16 cellular contexts compared by ENCODE assay signal in the genomic region with DNA sequence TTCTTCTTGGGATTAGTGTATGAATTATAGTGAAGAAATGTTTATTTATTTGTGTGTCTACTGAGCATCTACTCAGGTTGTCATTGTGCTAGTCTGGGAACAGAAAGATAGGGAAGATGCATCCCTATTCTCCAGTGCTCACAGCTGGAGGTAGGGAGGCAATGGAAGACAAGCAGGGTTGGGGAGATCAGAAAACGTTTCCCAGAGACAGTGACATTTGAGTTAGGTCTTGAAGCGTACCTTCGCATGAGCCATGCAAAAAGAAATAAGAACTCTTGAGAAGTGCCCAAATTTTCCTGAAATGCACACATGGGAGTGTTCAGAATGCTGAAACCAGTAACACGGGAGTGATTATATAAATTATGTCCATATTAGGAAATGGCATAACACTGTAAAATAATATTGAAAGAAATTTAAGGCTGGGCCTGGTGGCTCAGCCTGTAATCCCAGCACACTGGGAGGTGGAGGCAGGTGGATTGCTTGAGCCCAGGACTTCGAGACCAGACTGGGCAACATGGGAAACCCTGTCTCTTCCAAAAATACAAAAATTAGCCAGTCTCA. TPM values are rescaled to one million over a fixed set of nuclear protein-coding genes. Genes with fewer than 3 reads are reported as not detected.
A peak's percentile ranks its signal among the peaks of the same experiment; 100 is the strongest.
DNase-seq lines count a peak whose midpoint lies in the region; ATAC-seq and TF ChIP-seq lines count a peak whose summit lies in the region.
"Had no signal": no experiment of that assay in that cellular context is flagged by ENCODE, and none has a peak within 500 bp of the region (broad histone marks: within the 10 kb centered on the region; RNA-seq: fewer than 3 reads in every experiment).

No MANE protein-coding gene starts in this region.

- H3K27ac ChIP-seq in GM23248 = peak overlapping the region; percentile 29; the same call in 1 of the 2 replicates
- peak overlapping the region; percentile 25 for H3K27ac ChIP-seq in neural cell (ENCODE audit: low read length)
- H3K27ac ChIP-seq: 22Rv1, A549, C4-2B, HL-60 had no signal

- H3F3A ChIP-seq in GM23248 (ENCODE audit: insufficient read depth) (peaks cover 42% of the 10 kb centered on the region), neural cell (ENCODE audit: insufficient read depth, low read length, poor library complexity, severe bottlenecking) (no peaks in the 10 kb centered on the region)

- intact Hi-C loops in left ventricle myocardium superior (cut with micrococcal nuclease) = loop anchor here (10.0 kb wide), 2 partner anchors 159 to 209 kb away; no protein-coding TSS in a partner anchor

- no peak overlapping the region for H2AFZ ChIP-seq in GM23248
- no peak overlapping the region for H2AFZ ChIP-seq in neural cell (ENCODE audit: low read depth, low read length)

- H3K4me3 ChIP-seq in GM23248 = no peak overlapping the region
- H3K4me3 ChIP-seq in choroid plexus epithelial cell (ENCODE audit: low read depth, low read length) = no peak overlapping the region
- peak overlapping the region; percentile 46 for H3K4me3 ChIP-seq in neural cell (ENCODE audit: low read length)
- H3K4me3 ChIP-seq: A549, HAP-1 had no signal

- H3K4me2 ChIP-seq in GM23248 (ENCODE audit: unreplicated experiment) = no peak overlapping the region
- peak overlapping the region; percentile 31 for H3K4me2 ChIP-seq in neural cell (ENCODE audit: low read length)
- H3K4me2 ChIP-seq: A549 had no signal

- no peaks in the 10 kb centered on the region for H3K9me3 ChIP-seq in GM23248 (ENCODE audit: low read depth)
- no peaks in the 10 kb centered on the region for H3K9me3 ChIP-seq in neural cell (ENCODE audit: low read length)
- H3K9me3 ChIP-seq: A549, Caco-2, HAP-1 had no signal

- TF ChIP-seq CTCF in choroid plexus epithelial cell (conservative IDR thresholded peaks at IDR 0.05; ENCODE audit: low read depth, low read length) (no peak), neural cell (IDR thresholded peaks at IDR 0.05; ENCODE audit: poor library complexity, severe bottlenecking) (no peak)

- no peak for ATAC-seq in left ventricle myocardium superior
- ATAC-seq: A549 had no signal

- in situ Hi-C loops in GM23248 (cut with MboI) = loop anchor here (10.0 kb wide), 1 partner anchor 209 kb away; no protein-coding TSS in a partner anchor

- H3K36me3 ChIP-seq in GM23248 (ENCODE audit: low read depth) (no peaks in the 10 kb centered on the region), neural cell (ENCODE audit: insufficient read depth, low read length) (no peaks in the 10 kb centered on the region)
- H3K36me3 ChIP-seq: HAP-1 had no signal

- peak; percentile 19; the same call in 1 of the 2 replicates for TF ChIP-seq EP300 in Ishikawa (IDR thresholded peaks at IDR 0.05; ENCODE audit: borderline replicate concordance)
- TF ChIP-seq EP300 in neural cell (conservative IDR thresholded peaks at IDR 0.05; ENCODE audit: poor library complexity, severe bottlenecking) = no peak

- TF ChIP-seq RAD21 in Ishikawa (IDR thresholded peaks at IDR 0.05; ENCODE audit: low read depth) = no peak
- TF ChIP-seq RAD21 in neural cell (conservative IDR thresholded peaks at IDR 0.05) = no peak

- H3K79me2 ChIP-seq in GM23248 (ENCODE audit: insufficient read depth) = no peaks in the 10 kb centered on the region
- no peaks in the 10 kb centered on the region for H3K79me2 ChIP-seq in neural cell (replicated peaks; ENCODE audit: insufficient read depth, low read length)

- peaks cover 27% of the 10 kb centered on the region for H3K4me1 ChIP-seq in GM23248 (ENCODE audit: insufficient read depth)
- H3K4me1 ChIP-seq: A549, Caco-2 had no signal

- DNase-seq in GM23248 (no peak), choroid plexus epithelial cell (ENCODE audit: low read depth) (peak; percentile 33), HK-2 (ENCODE audit: unreplicated experiment) (no peak), putamen (ENCODE audit: low spot score) (no peak), left ventricle myocardium superior (no peak)
- DNase-seq: AML-193; Caco-2; CD4-positive, alpha-beta T cell; HFFc6 had no signal

- H4K20me1 ChIP-seq in GM23248 (ENCODE audit: insufficient read depth) (no peaks in the 10 kb centered on the region), neural cell (ENCODE audit: insufficient read depth) (no peaks in the 10 kb centered on the region)

- H3K9me2 ChIP-seq in GM23248 (ENCODE audit: insufficient read depth) (no peaks in the 10 kb centered on the region), neural cell (ENCODE audit: insufficient read depth, low read length) (no peaks in the 10 kb centered on the region)

- no peaks in the 10 kb centered on the region for H3K27me3 ChIP-seq in GM23248 (replicated peaks; ENCODE audit: insufficient read depth)
- peaks cover 11% of the 10 kb centered on the region for H3K27me3 ChIP-seq in neural cell (ENCODE audit: insufficient read depth, low read depth, low read length)

- H3K9ac ChIP-seq in GM23248 = no peak overlapping the region
- no peak overlapping the region for H3K9ac ChIP-seq in neural cell (ENCODE audit: low read length)

- 72 to 82% methylated on average over 5 of the region's 5 CpGs for WGBS in GM23248 (ENCODE audit: low coverage in 1 of 2, low lambda C conversion rate in 2 of 2, missing lambda C conversion rate in 2 of 2), 2 experiments

TF ChIP-seq in Ishikawa, 13 proteins besides CTCF, POLR2A, EP300 and RAD21:
- TF ChIP-seq CEBPB (IDR thresholded peaks at IDR 0.05) (no peak), FOXM1 (IDR thresholded peaks at IDR 0.05; ENCODE audit: borderline replicate concordance, low read depth) (peak; percentile 46; the same call in 1 of the 2 replicates)

TF ChIP-seq in neural cell, 6 proteins besides CTCF, POLR2A, EP300 and RAD21:
- TF ChIP-seq, protein P1, sequence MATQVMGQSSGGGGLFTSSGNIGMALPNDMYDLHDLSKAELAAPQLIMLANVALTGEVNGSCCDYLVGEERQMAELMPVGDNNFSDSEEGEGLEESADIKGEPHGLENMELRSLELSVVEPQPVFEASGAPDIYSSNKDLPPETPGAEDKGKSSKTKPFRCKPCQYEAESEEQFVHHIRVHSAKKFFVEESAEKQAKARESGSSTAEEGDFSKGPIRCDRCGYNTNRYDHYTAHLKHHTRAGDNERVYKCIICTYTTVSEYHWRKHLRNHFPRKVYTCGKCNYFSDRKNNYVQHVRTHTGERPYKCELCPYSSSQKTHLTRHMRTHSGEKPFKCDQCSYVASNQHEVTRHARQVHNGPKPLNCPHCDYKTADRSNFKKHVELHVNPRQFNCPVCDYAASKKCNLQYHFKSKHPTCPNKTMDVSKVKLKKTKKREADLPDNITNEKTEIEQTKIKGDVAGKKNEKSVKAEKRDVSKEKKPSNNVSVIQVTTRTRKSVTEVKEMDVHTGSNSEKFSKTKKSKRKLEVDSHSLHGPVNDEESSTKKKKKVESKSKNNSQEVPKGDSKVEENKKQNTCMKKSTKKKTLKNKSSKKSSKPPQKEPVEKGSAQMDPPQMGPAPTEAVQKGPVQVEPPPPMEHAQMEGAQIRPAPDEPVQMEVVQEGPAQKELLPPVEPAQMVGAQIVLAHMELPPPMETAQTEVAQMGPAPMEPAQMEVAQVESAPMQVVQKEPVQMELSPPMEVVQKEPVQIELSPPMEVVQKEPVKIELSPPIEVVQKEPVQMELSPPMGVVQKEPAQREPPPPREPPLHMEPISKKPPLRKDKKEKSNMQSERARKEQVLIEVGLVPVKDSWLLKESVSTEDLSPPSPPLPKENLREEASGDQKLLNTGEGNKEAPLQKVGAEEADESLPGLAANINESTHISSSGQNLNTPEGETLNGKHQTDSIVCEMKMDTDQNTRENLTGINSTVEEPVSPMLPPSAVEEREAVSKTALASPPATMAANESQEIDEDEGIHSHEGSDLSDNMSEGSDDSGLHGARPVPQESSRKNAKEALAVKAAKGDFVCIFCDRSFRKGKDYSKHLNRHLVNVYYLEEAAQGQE (IDR thresholded peaks at IDR 0.05; ENCODE audit: borderline replicate concordance) = no peak

RNA-seq across cellular contexts. Expression of a gene that starts 5.3 kb away (rescaled TPM):
- total RNA-seq in GM23248 (2014; rRNA removed; shearing (Covaris generic)) = 213 and 232 TPM in 2 replicates
- polyA plus RNA-seq in GM23248 (2016; fragmentation: Nextera tagmentation; extraction: Ambion mirVana) (134 and 137 TPM in 2 replicates), neural cell (0.04 and 0.06 TPM in 2 replicates)
- not detected in 2 replicates for polyA minus RNA-seq in neural cell
- total RNA-seq in left ventricle myocardium superior = not detected
- total RNA-seq: CD4-positive, alpha-beta T cell had no signal

Comparison
In these comparisons a context has a peak if more than half of its experiments do, and no peak if none do; other contexts are left out.
1. RNA of a gene that starts 5.3 kb away (total RNA-seq): 213 to 232 TPM in GM23248; not detected in left ventricle myocardium superior (single experiment); every median in the first group is over 100 times any median in the second.